ENCODE assay signal across 11 cellular contexts in genomic region chr11:62712413-62712812, GRCh38. TPM values are rescaled to one million over a fixed set of nuclear protein-coding genes. Genes with fewer than 3 reads are reported as not detected.
DNase-seq lines count a peak whose midpoint lies in the region; ATAC-seq, FAIRE-seq and TF ChIP-seq lines count a peak whose summit lies in the region.
"Had no signal": no experiment of that assay in that cellular context is flagged by ENCODE, and none has a peak within 500 bp of the region (broad histone marks: within the 10 kb centered on the region; RNA-seq: fewer than 3 reads in every experiment).

No MANE protein-coding gene starts in this region.

- H2AFZ ChIP-seq in PC-9, result no peak overlapping the region

- peak overlapping the region; percentile 82 to 87 (median 82) for H3K27ac Mint-ChIP-seq in CD4-positive, CD25-positive, alpha-beta regulatory T cell
- H3K27ac Mint-ChIP-seq in memory B cell, result peak overlapping the region; percentile 73

- DNase-seq in CD4-positive, CD25-positive, alpha-beta regulatory T cell, result no peak
- DNase-seq in PC-9, result no peak
- no peak for DNase-seq in memory B cell (ENCODE audit: low spot score in 2 of 2)
- no peak for DNase-seq in kidney
- no peak for DNase-seq in stimulated activated naive CD4-positive, alpha-beta T cell treated with Interleukin-2 at 50 U/mL for 16 hours (lab: John Stamatoyannopoulos, UW)
- DNase-seq: DMS 273 treated with DMSO at 0.1 percent for 48 hours, OCI-M1 had no signal

- no peak overlapping the region for H3K9ac ChIP-seq in kidney (ENCODE audit: low read length in 2 of 2)

- POLR2A ChIA-PET in PC-9 (lab: Charles Lee; ENCODE audit: unreplicated experiment), result no interaction called here

- intact Hi-C loops in PC-9 (cut with micrococcal nuclease; ENCODE audit: unreplicated experiment), result no loop called here
- intact Hi-C loops in kidney (cut with DNase I), result no loop called here

- no peak for FAIRE-seq in kidney (lab: Jason Lieb, UNC)
- FAIRE-seq: GM12892 had no signal

- no peak for ATAC-seq in CD4-positive, CD25-positive, alpha-beta regulatory T cell (ENCODE audit: low read depth in 2 of 2)
- ATAC-seq in memory B cell (ENCODE audit: low read depth), result no peak
- ATAC-seq in GM21526 (IDR thresholded peaks at IDR 0.05; ENCODE audit: low FRiP score, unreplicated experiment), result no peak

- no peaks in the 10 kb centered on the region for H4K20me1 ChIP-seq in PC-9 (ENCODE audit: insufficient read depth)

- H3K4me3 Mint-ChIP-seq in CD4-positive, CD25-positive, alpha-beta regulatory T cell, result peak overlapping the region in 3 of 4 donors; percentile 8 to 70 (median 63)
- no peak overlapping the region for H3K4me3 Mint-ChIP-seq in memory B cell

- TF ChIP-seq CTCF in PC-9 (conservative IDR thresholded peaks at IDR 0.05), result no peak
- TF ChIP-seq CTCF in kidney (IDR thresholded peaks at IDR 0.05; ENCODE audit: borderline replicate concordance, extremely low read depth, insufficient read depth), result no peak

- BruUV-seq in PC-9 (replicated peaks; lab: Mats Ljungman, UMichigan), result no TSS peak

- H3K4me1 ChIP-seq in CD4-positive, CD25-positive, alpha-beta regulatory T cell (ENCODE audit: control insufficient read depth, insufficient read depth, low read length, poor library complexity, severe bottlenecking), result peaks cover 42% of the 10 kb centered on the region
- H3K4me1 ChIP-seq in PC-9 (replicated peaks; ENCODE audit: insufficient read depth), result peaks cover 22% of the 10 kb centered on the region
- H3K4me1 ChIP-seq in kidney (ENCODE audit: control insufficient read depth in 1 of 2, insufficient read depth in 1 of 2, low read depth in 1 of 2, low read length in 2 of 2), result peaks cover 16 to 20% of the 10 kb centered on the region in 2 donors

- H3K4me3 ChIP-seq in CD4-positive, CD25-positive, alpha-beta regulatory T cell (ENCODE audit: low read depth, low read length), result peak overlapping the region; percentile 27
- H3K4me3 ChIP-seq in PC-9, result no peak overlapping the region
- H3K4me3 ChIP-seq in kidney (ENCODE audit: low read length in 2 of 2), result no peak overlapping the region

- H3K79me2 ChIP-seq in PC-9 (ENCODE audit: low read depth), result peaks cover 20% of the 10 kb centered on the region

- peak overlapping the region; percentile 50 for H3K27ac ChIP-seq in CD4-positive, CD25-positive, alpha-beta regulatory T cell (ENCODE audit: insufficient read depth, low read length, poor library complexity, severe bottlenecking)
- H3K27ac ChIP-seq in PC-9, result peak overlapping the region; percentile 42; the same call in 1 of the 2 replicates
- no peak overlapping the region for H3K27ac ChIP-seq in kidney (ENCODE audit: low read depth in 2 of 2, low read length in 2 of 2)

- peaks cover 9 to 74% (median 38%) of the 10 kb centered on the region in 4 donors for H3K4me1 Mint-ChIP-seq in CD4-positive, CD25-positive, alpha-beta regulatory T cell
- H3K4me1 Mint-ChIP-seq in memory B cell, result peaks cover 26% of the 10 kb centered on the region

- peaks cover 62% of the 10 kb centered on the region for H3F3A ChIP-seq in PC-9 (ENCODE audit: insufficient read depth, low read depth)

- CTCF ChIA-PET in PC-9 (lab: Charles Lee), result interaction anchor here (0.6 kb wide), 1 partner anchor 120 kb away, joined by 8 read pairs; no protein-coding TSS in a partner anchor

- peaks cover 0 to 1% (median 0%) of the 10 kb centered on the region in 7 donors for H3K9me3 Mint-ChIP-seq in CD4-positive, CD25-positive, alpha-beta regulatory T cell
- no peaks in the 10 kb centered on the region for H3K9me3 Mint-ChIP-seq in memory B cell

- H3K27me3 ChIP-seq in CD4-positive, CD25-positive, alpha-beta regulatory T cell (ENCODE audit: control insufficient read depth, insufficient read depth, low read length), result no peaks in the 10 kb centered on the region
- no peaks in the 10 kb centered on the region for H3K27me3 ChIP-seq in PC-9 (ENCODE audit: insufficient read depth, low read depth)

- no peaks in the 10 kb centered on the region for H3K9me3 ChIP-seq in CD4-positive, CD25-positive, alpha-beta regulatory T cell (ENCODE audit: control insufficient read depth in 2 of 2, low read length in 2 of 2)
- H3K9me3 ChIP-seq in PC-9 (ENCODE audit: insufficient read depth, low read depth) (no peaks in the 10 kb centered on the region), kidney (ENCODE audit: control insufficient read depth in 1 of 2, low read length in 2 of 2) (no peaks in the 10 kb centered on the region)

- peaks cover 54% of the 10 kb centered on the region for H3K36me3 ChIP-seq in CD4-positive, CD25-positive, alpha-beta regulatory T cell (ENCODE audit: control insufficient read depth, insufficient read depth, low read length)
- peaks cover 42% of the 10 kb centered on the region for H3K36me3 ChIP-seq in PC-9 (ENCODE audit: low read depth)
- H3K36me3 ChIP-seq in kidney (ENCODE audit: control insufficient read depth in 1 of 2, insufficient read depth in 2 of 2, low read length in 2 of 2), result peaks cover 28 to 53% of the 10 kb centered on the region in 2 donors

- no peak overlapping the region for H3K4me2 ChIP-seq in PC-9

- H3K27me3 Mint-ChIP-seq in CD4-positive, CD25-positive, alpha-beta regulatory T cell, result no peaks in the 10 kb centered on the region
- H3K27me3 Mint-ChIP-seq in memory B cell, result no peaks in the 10 kb centered on the region

- H3K9me2 ChIP-seq in PC-9 (ENCODE audit: insufficient read depth), result no peaks in the 10 kb centered on the region

- peaks cover 25% of the 10 kb centered on the region for H3K36me3 Mint-ChIP-seq in CD4-positive, CD25-positive, alpha-beta regulatory T cell
- peaks cover 23% of the 10 kb centered on the region for H3K36me3 Mint-ChIP-seq in memory B cell

RNA-seq across cellular contexts. Expression of gene GNG3, which starts 4.9 kb away (rescaled TPM):
- not detected for total RNA-seq in CD4-positive, CD25-positive, alpha-beta regulatory T cell
- under 1 TPM in 2 of 4 donors, not detected in 2; 0.21 to 0.72 TPM for polyA plus RNA-seq in CD4-positive, CD25-positive, alpha-beta regulatory T cell
- 0.57 TPM in 1 of 2 replicates, not detected in the other for total RNA-seq in PC-9 (2021)
- not detected for total RNA-seq in kidney
- polyA plus RNA-seq in kidney (ENCODE audit: insufficient read depth, low read depth, low replicate concordance), result 1.1 TPM
- total RNA-seq: epithelial cell of proximal tubule, osteoblast had no signal

RNA-seq across cellular contexts. Expression of gene BSCL2, which starts 5.2 kb away (rescaled TPM):
- 23.9 TPM for total RNA-seq in CD4-positive, CD25-positive, alpha-beta regulatory T cell
- 10 to 100 TPM; 36.2 to 49.2 (median 42.9) TPM for polyA plus RNA-seq in CD4-positive, CD25-positive, alpha-beta regulatory T cell
- total RNA-seq in PC-9 (2021) (173 and 201 TPM in 2 replicates), kidney (93.2 TPM)
- polyA plus RNA-seq in kidney (ENCODE audit: insufficient read depth, low read depth, low replicate concordance), result 249 TPM

RNA-seq across cellular contexts. Expression of gene HNRNPUL2, which starts 14.8 kb away (rescaled TPM):
- total RNA-seq in CD4-positive, CD25-positive, alpha-beta regulatory T cell, result 52.8 TPM
- 1 to 10 TPM in 3 of 4 donors, under 1 TPM in 1; 0.85 to 1.5 (median 1.2) TPM for polyA plus RNA-seq in CD4-positive, CD25-positive, alpha-beta regulatory T cell
- total RNA-seq in PC-9 (2021), result 55.2 and 76.9 TPM in 2 replicates
- 49.0 TPM for total RNA-seq in kidney
- 37.1 TPM for polyA plus RNA-seq in kidney (ENCODE audit: insufficient read depth, low read depth, low replicate concordance)

RNA-seq across cellular contexts. Expression of gene TTC9C, which starts 15.9 kb away (rescaled TPM):
- 19.4 TPM for total RNA-seq in CD4-positive, CD25-positive, alpha-beta regulatory T cell
- polyA plus RNA-seq in CD4-positive, CD25-positive, alpha-beta regulatory T cell, result 10 to 100 TPM; 27.6 to 39.5 (median 31.6) TPM
- 65.3 and 71.4 TPM in 2 replicates for total RNA-seq in PC-9 (2021)
- 24.8 TPM for total RNA-seq in kidney
- 39.2 TPM for polyA plus RNA-seq in kidney (ENCODE audit: insufficient read depth, low read depth, low replicate concordance)

RNA-seq across cellular contexts. Expression of gene LRRN4CL, which starts 23.1 kb away (rescaled TPM):
- not detected for total RNA-seq in CD4-positive, CD25-positive, alpha-beta regulatory T cell
- not detected for polyA plus RNA-seq in CD4-positive, CD25-positive, alpha-beta regulatory T cell
- total RNA-seq in PC-9 (2021) (1.0 and 1.3 TPM in 2 replicates), kidney (1.2 TPM)
- polyA plus RNA-seq in kidney (ENCODE audit: insufficient read depth, low read depth, low replicate concordance), result 0.58 TPM
- total RNA-seq: epithelial cell of proximal tubule had no signal

Comparison
In these comparisons a context has a peak if more than half of its experiments do, and no peak if none do; other contexts are left out.
1. H3K27ac ChIP-seq: peak in CD4-positive, CD25-positive, alpha-beta regulatory T cell (single experiment) and PC-9 (single experiment); none in kidney (0 of 2).